ENCODE assay signal across 8 cellular contexts in the genomic region with DNA sequence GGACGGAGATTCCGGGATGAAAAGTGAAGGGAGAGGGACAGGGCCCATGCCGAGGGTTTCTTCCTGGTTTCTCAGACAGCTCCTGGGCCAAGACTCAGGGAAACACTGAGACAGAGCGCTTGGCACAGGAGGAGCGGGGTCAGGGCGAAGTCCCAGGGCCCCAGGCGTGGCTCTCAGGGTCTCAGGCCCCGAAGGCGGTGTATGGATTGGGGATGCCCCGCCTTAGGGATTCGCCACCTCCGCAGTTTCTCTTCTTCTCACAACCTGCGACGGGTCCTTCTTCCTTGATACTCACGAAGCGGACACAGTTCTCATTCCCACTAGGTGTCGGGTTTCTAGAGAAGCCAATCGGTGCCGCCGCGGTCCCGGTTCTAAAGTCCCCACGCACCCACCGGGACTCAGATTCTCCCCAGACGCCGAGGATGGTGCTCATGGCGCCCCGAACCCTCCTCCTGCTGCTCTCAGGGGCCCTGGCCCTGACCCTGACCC. TPM values are rescaled to one million over a fixed set of nuclear protein-coding genes. Genes with fewer than 3 reads are reported as not detected.
DNase-seq lines count a peak whose midpoint lies in the region; ATAC-seq and TF ChIP-seq lines count a peak whose summit lies in the region.

No MANE protein-coding gene starts in this region.

- no peaks in the 10 kb centered on the region for H3K27me3 Mint-ChIP-seq in CD4-positive, alpha-beta memory T cell
- no peaks in the 10 kb centered on the region for H3K27me3 Mint-ChIP-seq in activated T-helper 17 cell treated with anti-CD3 and anti-CD28 coated beads, Interleukin-2, amount 50 U/mL, for 72 hours

- TF ChIP-seq CTCF in foreskin fibroblast (IDR thresholded peaks at IDR 0.05; ENCODE audit: low read depth, low read length) (no peak), osteoblast (IDR thresholded peaks at IDR 0.05; ENCODE audit: extremely low read depth, low read depth, low read length) (no peak), GM20000 (IDR thresholded peaks at IDR 0.05; ENCODE audit: extremely low read depth, missing control alignments) (no peak)

- no peaks in the 10 kb centered on the region for H3K79me2 ChIP-seq in osteoblast (ENCODE audit: insufficient read depth, low read length)

- intact Hi-C loops in CD4-positive, alpha-beta memory T cell (cut with micrococcal nuclease) = loop anchor here (1.0 kb wide), 2 partner anchors 54 to 79 kb away; no protein-coding TSS in a partner anchor

- H3K9me3 ChIP-seq in CD4-positive, alpha-beta memory T cell (ENCODE audit: control insufficient read depth in 1 of 2, low read length in 2 of 2) = no peaks in the 10 kb centered on the region
- H3K9me3 ChIP-seq in KOPT-K1 (ENCODE audit: insufficient read depth, low read length, poor library complexity, severe bottlenecking) = no peaks in the 10 kb centered on the region
- no peaks in the 10 kb centered on the region for H3K9me3 ChIP-seq in osteoblast (ENCODE audit: low read depth, low read length)

- peak overlapping the region; percentile 91 for H2AFZ ChIP-seq in osteoblast (ENCODE audit: low read length)

- H3K27ac Mint-ChIP-seq in CD4-positive, alpha-beta memory T cell = peak overlapping the region in 5 of 7 donors; percentile 81 to 99 (median 94)
- no peak overlapping the region for H3K27ac Mint-ChIP-seq in activated T-helper 17 cell treated with anti-CD3 and anti-CD28 coated beads, Interleukin-2, amount 50 U/mL, for 72 hours

- peak; percentile 17 to 64 (median 49) for DNase-seq in CD4-positive, alpha-beta memory T cell
- DNase-seq in foreskin fibroblast (peak; percentile 14 to 42), osteoblast (ENCODE audit: insufficient read length, low spot score, missing footprints) (no peak), GM20000 (ENCODE audit: low spot score) (no peak), retina (no peak)

- peak overlapping the region; percentile 91 for H3K27ac ChIP-seq in CD4-positive, alpha-beta memory T cell (ENCODE audit: low read depth, low read length)
- H3K27ac ChIP-seq in KOPT-K1 (ENCODE audit: low read depth, low read length, poor library complexity, severe bottlenecking) = peak overlapping the region; percentile 34
- peak overlapping the region; percentile 53 for H3K27ac ChIP-seq in osteoblast (ENCODE audit: low read depth, low read length)

- peak overlapping the region; percentile 73 for H3K4me2 ChIP-seq in osteoblast (ENCODE audit: insufficient read depth, low read length)

- H3K4me3 ChIP-seq in CD4-positive, alpha-beta memory T cell (ENCODE audit: low read length in 2 of 2) = peak overlapping the region in 1 of 2 donors; percentile 60
- H3K4me3 ChIP-seq in foreskin fibroblast (ENCODE audit: low read depth in 1 of 2, low read length in 2 of 2) = peak overlapping the region; percentile 68 to 69
- peak overlapping the region; percentile 77 for H3K4me3 ChIP-seq in osteoblast (ENCODE audit: insufficient read depth, low read length)

- no peaks in the 10 kb centered on the region for H4K20me1 ChIP-seq in osteoblast (ENCODE audit: insufficient read depth, low read length)

- POLR2A ChIA-PET in CD4-positive, alpha-beta memory T cell (lab: Charles Lee; ENCODE audit: partially characterized antibody) = interaction anchor here (0.8 to 2.2 kb wide), 11 partner anchors 15 to 179 kb away, joined by 3 to 44 read pairs (median 6); a partner anchor contains a TSS

- peaks cover 15% of the 10 kb centered on the region for H3K4me1 ChIP-seq in CD4-positive, alpha-beta memory T cell (ENCODE audit: insufficient read depth, low read length)
- H3K4me1 ChIP-seq in osteoblast (ENCODE audit: insufficient read depth, low read length) = no peaks in the 10 kb centered on the region

- peaks cover 12 to 34% of the 10 kb centered on the region in 2 donors for H3K36me3 Mint-ChIP-seq in CD4-positive, alpha-beta memory T cell
- H3K36me3 Mint-ChIP-seq in activated T-helper 17 cell treated with anti-CD3 and anti-CD28 coated beads, Interleukin-2, amount 50 U/mL, for 72 hours (ENCODE audit: low read depth) = peaks cover 10% of the 10 kb centered on the region

- peaks cover 0 to 3% (median 0%) of the 10 kb centered on the region in 8 donors for H3K9me3 Mint-ChIP-seq in CD4-positive, alpha-beta memory T cell
- no peaks in the 10 kb centered on the region for H3K9me3 Mint-ChIP-seq in activated T-helper 17 cell treated with anti-CD3 and anti-CD28 coated beads, Interleukin-2, amount 50 U/mL, for 72 hours

- ATAC-seq in GM21515 (IDR thresholded peaks at IDR 0.05; ENCODE audit: unreplicated experiment) = peak; percentile 15
- peak; percentile 16 for ATAC-seq in activated T-helper 17 cell treated with anti-CD3 and anti-CD28 coated beads, Interleukin-2, amount 50 U/mL, for 72 hours (replicated peaks)

- H3K4me3 Mint-ChIP-seq in CD4-positive, alpha-beta memory T cell = peak overlapping the region in 7 of 8 donors; percentile 57 to 96 (median 88)
- peak overlapping the region; percentile 92 for H3K4me3 Mint-ChIP-seq in activated T-helper 17 cell treated with anti-CD3 and anti-CD28 coated beads, Interleukin-2, amount 50 U/mL, for 72 hours

- no peaks in the 10 kb centered on the region for H3K36me3 ChIP-seq in CD4-positive, alpha-beta memory T cell (ENCODE audit: insufficient read depth, low read length)
- no peaks in the 10 kb centered on the region for H3K36me3 ChIP-seq in KOPT-K1 (ENCODE audit: insufficient read depth, low read length)
- no peaks in the 10 kb centered on the region for H3K36me3 ChIP-seq in osteoblast (ENCODE audit: insufficient read depth, low read length)

- H3K4me1 Mint-ChIP-seq in CD4-positive, alpha-beta memory T cell = peaks cover 0 to 63% (median 11%) of the 10 kb centered on the region in 4 donors
- H3K4me1 Mint-ChIP-seq in activated T-helper 17 cell treated with anti-CD3 and anti-CD28 coated beads, Interleukin-2, amount 50 U/mL, for 72 hours = peaks cover 5% of the 10 kb centered on the region

- CTCF ChIA-PET in CD4-positive, alpha-beta memory T cell (lab: Charles Lee; ENCODE audit: partially characterized antibody) = interaction anchor here (1.0 kb wide), 1 partner anchor 15 kb away, joined by 4 read pairs; no protein-coding TSS in a partner anchor

- no peaks in the 10 kb centered on the region for H3K27me3 ChIP-seq in CD4-positive, alpha-beta memory T cell (ENCODE audit: insufficient read depth, low read length)
- no peaks in the 10 kb centered on the region for H3K27me3 ChIP-seq in osteoblast (ENCODE audit: insufficient read depth, low read length)

RNA-seq across cellular contexts. Expression of a gene that starts 55.0 kb away (rescaled TPM):
- total RNA-seq in CD4-positive, alpha-beta memory T cell = 1,000 to 10,000 TPM; 2,115 to 2,200 TPM
- 1,000 to 10,000 TPM; 2,923 to 3,137 TPM for polyA plus RNA-seq in CD4-positive, alpha-beta memory T cell
- total RNA-seq in activated T-helper 17 cell treated with anti-CD3 and anti-CD28 coated beads, Interleukin-2, amount 50 U/mL, for 72 hours = 1,000 to 10,000 TPM; 1,094 to 1,926 TPM
- 268 and 292 TPM in 2 replicates for total RNA-seq in osteoblast

RNA-seq across cellular contexts. Expression of a gene that starts 59.7 kb away (rescaled TPM):
- total RNA-seq in CD4-positive, alpha-beta memory T cell = under 1 TPM; 0.28 to 0.52 TPM
- polyA plus RNA-seq in CD4-positive, alpha-beta memory T cell = 1 to 10 TPM; 2.1 to 4.9 TPM
- 1 to 10 TPM in 1 of 2 donors, not detected in 1; 2.5 TPM for total RNA-seq in activated T-helper 17 cell treated with anti-CD3 and anti-CD28 coated beads, Interleukin-2, amount 50 U/mL, for 72 hours
- not detected in 2 replicates for total RNA-seq in osteoblast

Comparison
In these comparisons a context has a peak if more than half of its experiments do, and no peak if none do; other contexts are left out.
1. DNase-seq: peak in CD4-positive, alpha-beta memory T cell (5 of 5) and foreskin fibroblast (2 of 2); none in osteoblast (single experiment), GM20000 (single experiment) and retina (single experiment).
2. H3K27ac ChIP-seq: peak in every context shown above with its lines; median percentile 91 in CD4-positive, alpha-beta memory T cell; 53 in osteoblast; 34 in KOPT-K1.